ENCODE assay signal across 1 cellular context in the genomic region with DNA sequence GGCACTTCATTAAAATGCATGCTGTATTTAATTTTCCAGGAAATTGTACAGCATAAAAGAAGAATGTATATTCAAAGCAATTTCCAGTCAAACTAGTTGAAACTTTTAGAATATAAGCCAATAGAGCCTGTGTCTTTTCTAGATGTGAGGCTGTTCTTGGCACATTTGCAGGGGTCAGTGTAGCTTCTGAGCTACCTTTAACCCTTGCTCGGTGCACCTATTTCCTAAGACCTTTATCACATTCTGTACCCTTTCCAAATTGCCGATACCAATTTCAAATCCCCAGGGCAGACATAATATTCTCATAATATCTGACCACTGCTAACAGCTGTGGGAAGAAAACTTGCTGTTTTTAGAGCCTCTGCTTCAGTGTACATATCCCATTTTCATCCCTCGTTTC.
TF ChIP-seq lines count a peak whose summit lies in the region.

No MANE protein-coding gene starts in this region.

TF ChIP-seq in HepG2, 621 proteins besides CTCF, POLR2A, EP300 and RAD21:
- TF ChIP-seq, protein P1, sequence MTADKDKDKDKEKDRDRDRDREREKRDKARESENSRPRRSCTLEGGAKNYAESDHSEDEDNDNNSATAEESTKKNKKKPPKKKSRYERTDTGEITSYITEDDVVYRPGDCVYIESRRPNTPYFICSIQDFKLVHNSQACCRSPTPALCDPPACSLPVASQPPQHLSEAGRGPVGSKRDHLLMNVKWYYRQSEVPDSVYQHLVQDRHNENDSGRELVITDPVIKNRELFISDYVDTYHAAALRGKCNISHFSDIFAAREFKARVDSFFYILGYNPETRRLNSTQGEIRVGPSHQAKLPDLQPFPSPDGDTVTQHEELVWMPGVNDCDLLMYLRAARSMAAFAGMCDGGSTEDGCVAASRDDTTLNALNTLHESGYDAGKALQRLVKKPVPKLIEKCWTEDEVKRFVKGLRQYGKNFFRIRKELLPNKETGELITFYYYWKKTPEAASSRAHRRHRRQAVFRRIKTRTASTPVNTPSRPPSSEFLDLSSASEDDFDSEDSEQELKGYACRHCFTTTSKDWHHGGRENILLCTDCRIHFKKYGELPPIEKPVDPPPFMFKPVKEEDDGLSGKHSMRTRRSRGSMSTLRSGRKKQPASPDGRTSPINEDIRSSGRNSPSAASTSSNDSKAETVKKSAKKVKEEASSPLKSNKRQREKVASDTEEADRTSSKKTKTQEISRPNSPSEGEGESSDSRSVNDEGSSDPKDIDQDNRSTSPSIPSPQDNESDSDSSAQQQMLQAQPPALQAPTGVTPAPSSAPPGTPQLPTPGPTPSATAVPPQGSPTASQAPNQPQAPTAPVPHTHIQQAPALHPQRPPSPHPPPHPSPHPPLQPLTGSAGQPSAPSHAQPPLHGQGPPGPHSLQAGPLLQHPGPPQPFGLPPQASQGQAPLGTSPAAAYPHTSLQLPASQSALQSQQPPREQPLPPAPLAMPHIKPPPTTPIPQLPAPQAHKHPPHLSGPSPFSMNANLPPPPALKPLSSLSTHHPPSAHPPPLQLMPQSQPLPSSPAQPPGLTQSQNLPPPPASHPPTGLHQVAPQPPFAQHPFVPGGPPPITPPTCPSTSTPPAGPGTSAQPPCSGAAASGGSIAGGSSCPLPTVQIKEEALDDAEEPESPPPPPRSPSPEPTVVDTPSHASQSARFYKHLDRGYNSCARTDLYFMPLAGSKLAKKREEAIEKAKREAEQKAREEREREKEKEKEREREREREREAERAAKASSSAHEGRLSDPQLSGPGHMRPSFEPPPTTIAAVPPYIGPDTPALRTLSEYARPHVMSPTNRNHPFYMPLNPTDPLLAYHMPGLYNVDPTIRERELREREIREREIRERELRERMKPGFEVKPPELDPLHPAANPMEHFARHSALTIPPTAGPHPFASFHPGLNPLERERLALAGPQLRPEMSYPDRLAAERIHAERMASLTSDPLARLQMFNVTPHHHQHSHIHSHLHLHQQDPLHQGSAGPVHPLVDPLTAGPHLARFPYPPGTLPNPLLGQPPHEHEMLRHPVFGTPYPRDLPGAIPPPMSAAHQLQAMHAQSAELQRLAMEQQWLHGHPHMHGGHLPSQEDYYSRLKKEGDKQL (CRISPR knock-in tag; IDR thresholded peaks at IDR 0.05; ENCODE audit: low read depth), result no peak
- TF ChIP-seq FOSL1 (CRISPR knock-in tag; IDR thresholded peaks at IDR 0.05; ENCODE audit: borderline replicate concordance) (no peak), HOXD1 (CRISPR knock-in tag; IDR thresholded peaks at IDR 0.05) (no peak)
- TF ChIP-seq, protein P2, sequence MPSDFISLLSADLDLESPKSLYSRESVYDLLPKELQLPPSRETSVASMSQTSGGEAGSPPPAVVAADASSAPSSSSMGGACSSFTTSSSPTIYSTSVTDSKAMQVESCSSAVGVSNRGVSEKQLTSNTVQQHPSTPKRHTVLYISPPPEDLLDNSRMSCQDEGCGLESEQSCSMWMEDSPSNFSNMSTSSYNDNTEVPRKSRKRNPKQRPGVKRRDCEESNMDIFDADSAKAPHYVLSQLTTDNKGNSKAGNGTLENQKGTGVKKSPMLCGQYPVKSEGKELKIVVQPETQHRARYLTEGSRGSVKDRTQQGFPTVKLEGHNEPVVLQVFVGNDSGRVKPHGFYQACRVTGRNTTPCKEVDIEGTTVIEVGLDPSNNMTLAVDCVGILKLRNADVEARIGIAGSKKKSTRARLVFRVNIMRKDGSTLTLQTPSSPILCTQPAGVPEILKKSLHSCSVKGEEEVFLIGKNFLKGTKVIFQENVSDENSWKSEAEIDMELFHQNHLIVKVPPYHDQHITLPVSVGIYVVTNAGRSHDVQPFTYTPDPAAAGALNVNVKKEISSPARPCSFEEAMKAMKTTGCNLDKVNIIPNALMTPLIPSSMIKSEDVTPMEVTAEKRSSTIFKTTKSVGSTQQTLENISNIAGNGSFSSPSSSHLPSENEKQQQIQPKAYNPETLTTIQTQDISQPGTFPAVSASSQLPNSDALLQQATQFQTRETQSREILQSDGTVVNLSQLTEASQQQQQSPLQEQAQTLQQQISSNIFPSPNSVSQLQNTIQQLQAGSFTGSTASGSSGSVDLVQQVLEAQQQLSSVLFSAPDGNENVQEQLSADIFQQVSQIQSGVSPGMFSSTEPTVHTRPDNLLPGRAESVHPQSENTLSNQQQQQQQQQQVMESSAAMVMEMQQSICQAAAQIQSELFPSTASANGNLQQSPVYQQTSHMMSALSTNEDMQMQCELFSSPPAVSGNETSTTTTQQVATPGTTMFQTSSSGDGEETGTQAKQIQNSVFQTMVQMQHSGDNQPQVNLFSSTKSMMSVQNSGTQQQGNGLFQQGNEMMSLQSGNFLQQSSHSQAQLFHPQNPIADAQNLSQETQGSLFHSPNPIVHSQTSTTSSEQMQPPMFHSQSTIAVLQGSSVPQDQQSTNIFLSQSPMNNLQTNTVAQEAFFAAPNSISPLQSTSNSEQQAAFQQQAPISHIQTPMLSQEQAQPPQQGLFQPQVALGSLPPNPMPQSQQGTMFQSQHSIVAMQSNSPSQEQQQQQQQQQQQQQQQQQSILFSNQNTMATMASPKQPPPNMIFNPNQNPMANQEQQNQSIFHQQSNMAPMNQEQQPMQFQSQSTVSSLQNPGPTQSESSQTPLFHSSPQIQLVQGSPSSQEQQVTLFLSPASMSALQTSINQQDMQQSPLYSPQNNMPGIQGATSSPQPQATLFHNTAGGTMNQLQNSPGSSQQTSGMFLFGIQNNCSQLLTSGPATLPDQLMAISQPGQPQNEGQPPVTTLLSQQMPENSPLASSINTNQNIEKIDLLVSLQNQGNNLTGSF (CRISPR knock-in tag; IDR thresholded peaks at IDR 0.05), result no peak
TF ChIP-seq in HepG2: peak in this region for 0.
